21 cellular contexts compared by ENCODE assay signal in genomic region chrX:153384973-153385372, GRCh38. TPM values are rescaled to one million over a fixed set of nuclear protein-coding genes. Genes with fewer than 3 reads are reported as not detected.
"Had no signal": no experiment of that assay in that cellular context is flagged by ENCODE, and none has a peak within 500 bp of the region (broad histone marks: within the 10 kb centered on the region; RNA-seq: fewer than 3 reads in every experiment).

No MANE protein-coding gene starts in this region.

RNA-seq across cellular contexts. Expression of gene PNMA6E, which starts 16.2 kb away (rescaled TPM):
- total RNA-seq: hepatocyte, kidney, kidney epithelial cell, left cardiac atrium, left colon, left lobe of liver, left lung, left ventricle myocardium inferior, left ventricle myocardium superior, liver, lower lobe of right lung, lung, lung microvascular endothelial cell, mesenteric fat pad, mesothelial cell of epicardium, mucosa of descending colon, mucosa of gallbladder, myocyte had no signal
- polyA plus RNA-seq: hepatocyte, immature natural killer cell, keratinocyte, liver, mammary epithelial cell had no signal

RNA-seq across cellular contexts. Expression of gene ZFP92, which starts 26.3 kb away (rescaled TPM):
- total RNA-seq: myocyte had no signal
